ENCODE assay signal across 20 cellular contexts in genomic region chr3:41035445-41036022, GRCh38.
"Had no signal": no experiment of that assay in that cellular context is flagged by ENCODE, and none has a peak within 500 bp of the region (broad histone marks: within the 10 kb centered on the region; RNA-seq: fewer than 3 reads in every experiment).

No MANE protein-coding gene starts in this region.

- H3K27ac Mint-ChIP-seq: endodermal cell; natural killer cell; progenitor cell of endocrine pancreas; stimulated activated memory B cell treated with anti-CD40 and anti-IgM and Interleukin-4, amounts not matched to agents 10 μg/mL and 1 μg/mL and 100 μg/mL, for 72 hours had no signal

- H3K9me3 Mint-ChIP-seq: natural killer cell; stimulated activated memory B cell treated with anti-CD40 and anti-IgM and Interleukin-4, amounts not matched to agents 10 μg/mL and 1 μg/mL and 100 μg/mL, for 72 hours had no signal

- DNase-seq: cerebellar nuclear complex; effector CD4-positive, alpha-beta T cell; erythroblast; foreskin melanocyte; head of caudate nucleus; hypothalamus; kidney glomerular epithelial cell; mammary epithelial cell; natural killer cell; right lobe of liver; spleen; stimulated activated CD4-positive, alpha-beta T cell treated with anti-CD3 and anti-CD28 coated beads, Interleukin-15, amount 100 ng/mL, for 24 hours; stimulated activated CD4-positive, alpha-beta T cell treated with anti-CD3 and anti-CD28 coated beads, Interleukin-1b, Interleukin-23, amount 100 ng/mL, for 48 hours; stimulated activated CD4-positive, alpha-beta T cell treated with anti-CD3 and anti-CD28 coated beads, Interleukin-4, amount 100 ng/mL, for 24 hours; stomach; transverse colon had no signal

- H3K27me3 Mint-ChIP-seq: progenitor cell of endocrine pancreas had no signal

- H3K4me3 Mint-ChIP-seq: endodermal cell; natural killer cell; neural crest cell; stimulated activated memory B cell treated with anti-CD40 and anti-IgM and Interleukin-4, amounts not matched to agents 10 μg/mL and 1 μg/mL and 100 μg/mL, for 72 hours had no signal

- H3K36me3 Mint-ChIP-seq: natural killer cell; stimulated activated memory B cell treated with anti-CD40 and anti-IgM and Interleukin-4, amounts not matched to agents 10 μg/mL and 1 μg/mL and 100 μg/mL, for 72 hours had no signal

- ATAC-seq: natural killer cell; right lobe of liver; stimulated activated memory B cell treated with anti-CD40 and anti-IgM and Interleukin-4, amounts not matched to agents 10 μg/mL and 1 μg/mL and 100 μg/mL, for 72 hours had no signal

- H3K4me1 Mint-ChIP-seq: natural killer cell, neural crest cell had no signal
